Comparison of ENCODE assay signal across 8 cellular contexts in genomic region chr12:48351022-48351708, GRCh38. TPM values are rescaled to one million over a fixed set of nuclear protein-coding genes. Genes with fewer than 3 reads are reported as not detected.
DNase-seq lines count a peak whose midpoint lies in the region; ATAC-seq and TF ChIP-seq lines count a peak whose summit lies in the region.

No MANE protein-coding gene starts in this region.

- H3K4me3 Mint-ChIP-seq in T-helper 17 cell (peak overlapping the region; percentile 91), nephron (peak overlapping the region; percentile 91 to 97 (median 96))

- H3K4me1 Mint-ChIP-seq in T-helper 17 cell = peaks cover 34% of the 10 kb centered on the region
- peaks cover 15% of the 10 kb centered on the region for H3K4me1 Mint-ChIP-seq in nephron

- dilution Hi-C loops in IMR-90 (cut with HindIII; ENCODE audit: low sequenced_read_pairs, unreplicated experiment) = no loop called here

- H2BK120ac ChIP-seq in IMR-90 (ENCODE audit: low read depth, low read length) = peak overlapping the region; percentile 68

- 0 out of 4 replicates have a peak, but pooled peaks cover 0 to 3% of the 10 kb centered on the region in 2 experiments for H3K79me1 ChIP-seq in IMR-90 (ENCODE audit: low read depth in 1 of 2, low read length in 2 of 2)

- POLR2A ChIA-PET in IMR-90 (lab: Charles Lee; ENCODE audit: unreplicated experiment) = no interaction called here

- peak overlapping the region; percentile 59 for H4K5ac ChIP-seq in IMR-90 (ENCODE audit: low read depth, low read length)

- TF ChIP-seq RAD21 in IMR-90 (IDR thresholded peaks at IDR 0.05; ENCODE audit: low read length) = no peak

- H3K27ac Mint-ChIP-seq in T-helper 17 cell (peak overlapping the region; percentile 97), nephron (peak overlapping the region; percentile 91 to 94 (median 94))

- peak overlapping the region; percentile 51 for H2AK5ac ChIP-seq in IMR-90 (ENCODE audit: low read depth, low read length)

- H3K4me2 ChIP-seq in IMR-90 (ENCODE audit: low read depth, low read length) (peak overlapping the region; percentile 84), fibroblast of lung (ENCODE audit: extremely low read depth, insufficient read depth, low read length) (peak overlapping the region; percentile 97)

- no peaks in the 10 kb centered on the region for H3K9me1 ChIP-seq in IMR-90 (ENCODE audit: insufficient read depth, low read length)

- peak overlapping the region; percentile 96 for H3K14ac ChIP-seq in IMR-90 (replicated peaks; ENCODE audit: low read depth, low read length)

- H2AK9ac ChIP-seq in IMR-90 (replicated peaks; ENCODE audit: low read depth, low read length, poor library complexity) = peak overlapping the region; percentile 93

- peak overlapping the region; percentile 49 for H2BK5ac ChIP-seq in IMR-90 (ENCODE audit: low read depth, low read length, poor library complexity, severe bottlenecking)

- peak overlapping the region; percentile 79; the same call in 1 of the 2 replicates for H4K91ac ChIP-seq in IMR-90 (ENCODE audit: insufficient read depth, low read depth, low read length)

- TF ChIP-seq POLR2A in IMR-90 (IDR thresholded peaks at IDR 0.05; ENCODE audit: low read depth, low read length) = peak; percentile 60; the same call in 1 of the 2 replicates

- H3K9ac ChIP-seq in IMR-90 (ENCODE audit: low read depth, low read length) (peak overlapping the region; percentile 84), fibroblast of lung (ENCODE audit: insufficient read depth, low read length) (peak overlapping the region; percentile 60)

- CTCF ChIA-PET in IMR-90 (lab: Yijun Ruan, JAX) = no interaction called here

- H3K4me1 ChIP-seq in IMR-90 (ENCODE audit: control insufficient read depth, insufficient read depth, low read length) = no peaks in the 10 kb centered on the region; the same call in 1 of the 2 replicates
- peaks cover 2% of the 10 kb centered on the region for H3K4me1 ChIP-seq in fibroblast of lung (ENCODE audit: control insufficient read depth, extremely low read depth, insufficient read depth, low read length)

- BruUV-seq in IMR-90 (replicated peaks; lab: Mats Ljungman, UMichigan) = no TSS peak

- no peaks in the 10 kb centered on the region for H3K79me2 ChIP-seq in fibroblast of lung (ENCODE audit: control insufficient read depth, insufficient read depth, low read length)

- DNase-seq in EH (ENCODE audit: low read depth) (peak; percentile 69), IMR-90 (peak; percentile 59), T-helper 17 cell (no peak), fibroblast of lung (ENCODE audit: low read depth in 2 of 2) (peak; percentile 53 to 74), NCI-H2081 treated with DMSO at 0.1 percent for 48 hours (lab: John Stamatoyannopoulos, UW) (no peak)
- no peak for DNase-seq in effector CD4-positive, alpha-beta T cell

- intact Hi-C loops in IMR-90 (cut with micrococcal nuclease) = loop anchor here (5.0 kb wide), 1 partner anchor 154 kb away; no protein-coding TSS in a partner anchor

- peak overlapping the region; percentile 41 to 93 for H4K8ac ChIP-seq in IMR-90 (ENCODE audit: low read depth in 2 of 2, low read length in 2 of 2)

- H3K36me3 ChIP-seq in IMR-90 (ENCODE audit: control insufficient read depth, insufficient read depth, low read length) (peaks cover 3% of the 10 kb centered on the region; the same call in 1 of the 2 replicates), fibroblast of lung (ENCODE audit: control insufficient read depth, insufficient read depth, low read length) (no peaks in the 10 kb centered on the region)

- peaks cover 8% of the 10 kb centered on the region for H3K36me3 Mint-ChIP-seq in T-helper 17 cell (ENCODE audit: low read depth)
- H3K36me3 Mint-ChIP-seq in nephron (ENCODE audit: low read depth) = peaks cover 16% of the 10 kb centered on the region

- TF ChIP-seq CTCF in IMR-90 (conservative IDR thresholded peaks at IDR 0.05; ENCODE audit: low read depth, low read length) (no peak), fibroblast of lung (conservative IDR thresholded peaks at IDR 0.05 in 1 of 2, IDR thresholded peaks at IDR 0.05 in 1 of 2; ENCODE audit: low read depth in 1 of 2, low read length in 2 of 2) (no peak), nephron (IDR thresholded peaks at IDR 0.05; ENCODE audit: unreplicated experiment in 3 of 3) (no peak)

- H3K18ac ChIP-seq in IMR-90 (ENCODE audit: low read depth, low read length) = peak overlapping the region; percentile 96

- in situ Hi-C loops in IMR-90 (cut with MboI; ENCODE audit: low sequenced_read_pairs) = no loop called here

- peak overlapping the region; percentile 16; the same call in 1 of the 2 replicates for H3K56ac ChIP-seq in IMR-90 (ENCODE audit: extremely low read depth, insufficient read depth, low read length)

- H3K27ac ChIP-seq in IMR-90 (ENCODE audit: insufficient read depth, low read length) = peak overlapping the region; percentile 65
- peak overlapping the region; percentile 39 for H3K27ac ChIP-seq in fibroblast of lung (ENCODE audit: insufficient read depth, low read length)

- H2BK15ac ChIP-seq in IMR-90 (ENCODE audit: low read depth, low read length) = no peak overlapping the region

- H2AFZ ChIP-seq in IMR-90 (replicated peaks; ENCODE audit: low read length, poor library complexity) = peak overlapping the region; percentile 98
- peak overlapping the region; percentile 90 for H2AFZ ChIP-seq in fibroblast of lung (ENCODE audit: low read length)

- WGBS in IMR-90 (ENCODE audit: extremely low coverage in 2 of 2, insufficient read length in 1 of 2), 2 experiments = 2% methylated on average over 18 of the region's 36 CpGs; no CpG with 5 or more reads in 1 of the 2 experiments

- peak overlapping the region; percentile 98 for H3K4me3 ChIP-seq in IMR-90 (ENCODE audit: insufficient read depth, low read depth, low read length)
- H3K4me3 ChIP-seq in fibroblast of lung (replicated peaks in 1 of 4; ENCODE audit: control extremely low read depth in 1 of 4, insufficient read depth in 1 of 4, low read depth in 3 of 4, low read length in 4 of 4) = peak overlapping the region; percentile 78 to 92 (median 80)

- no peak overlapping the region; the same call in 1 of the 2 replicates for H2BK20ac ChIP-seq in IMR-90 (ENCODE audit: low read depth, low read length)

- H4K20me1 ChIP-seq in IMR-90 (ENCODE audit: insufficient read depth, low read length) (no peaks in the 10 kb centered on the region), fibroblast of lung (ENCODE audit: control insufficient read depth, extremely low read depth, insufficient read depth, low read length) (no peaks in the 10 kb centered on the region)

- H3K4ac ChIP-seq in IMR-90 (ENCODE audit: low read depth, low read length) = peak overlapping the region; percentile 64

- no peaks in the 10 kb centered on the region for H3K9me3 Mint-ChIP-seq in nephron

- H3K9me3 ChIP-seq in IMR-90 (ENCODE audit: control insufficient read depth, insufficient read depth, low read length) (no peaks in the 10 kb centered on the region), T-helper 17 cell (ENCODE audit: control insufficient read depth, low read length, poor library complexity, severe bottlenecking) (no peaks in the 10 kb centered on the region), fibroblast of lung (ENCODE audit: control insufficient read depth, insufficient read depth, low read depth, low read length) (no peaks in the 10 kb centered on the region)

- ATAC-seq in GM21528 (IDR thresholded peaks at IDR 0.05; ENCODE audit: low FRiP score, unreplicated experiment) = peak; percentile 54
- peak; percentile 70 for ATAC-seq in IMR-90 (ENCODE audit: low read depth)
- peak; percentile 1 for ATAC-seq in T-helper 17 cell

- peak overlapping the region; percentile 65 for H3K23ac ChIP-seq in IMR-90 (ENCODE audit: low read depth, low read length)

- H3K27me3 Mint-ChIP-seq in T-helper 17 cell = no peaks in the 10 kb centered on the region
- no peaks in the 10 kb centered on the region for H3K27me3 Mint-ChIP-seq in nephron (ENCODE audit: low read depth)

- H3K27me3 ChIP-seq in IMR-90 (ENCODE audit: control insufficient read depth, insufficient read depth, low read length) (0 out of 2 replicates have a peak, but pooled peaks cover 2% of the 10 kb centered on the region), fibroblast of lung (ENCODE audit: control insufficient read depth, insufficient read depth, low read length) (no peaks in the 10 kb centered on the region)

TF ChIP-seq in IMR-90, 13 proteins besides CTCF, POLR2A, EP300 and RAD21:
- TF ChIP-seq MAZ (IDR thresholded peaks at IDR 0.05; ENCODE audit: borderline replicate concordance, low read depth, low read length) (no peak), CEBPB (IDR thresholded peaks at IDR 0.05; ENCODE audit: low read depth, low read length) (peak; percentile 98)

RNA-seq across cellular contexts. Expression of gene ZNF641, which starts 0.4 kb away (rescaled TPM):
- total RNA-seq in IMR-90 (2012; rRNA removed) (3.9 and 5.2 TPM in 2 replicates), T-helper 17 cell (10 to 100 TPM; 18.4 to 27.1 TPM), fibroblast of lung (8.1 and 8.5 TPM in 2 replicates)
- polyA plus RNA-seq in IMR-90 (2012; rRNA removed) (2.3 and 2.5 TPM in 2 replicates), fibroblast of lung (3.2 and 4.2 TPM in 2 replicates)
- 1.1 and 1.2 TPM in 2 replicates for polyA plus RNA-seq in IMR-90 (2012; cell fraction: cytosol; rRNA removed)
- 5.0 and 8.6 TPM in 2 replicates for polyA plus RNA-seq in IMR-90 (2012; cell fraction: nucleus; rRNA removed; ENCODE audit: low replicate concordance)
- 2.4 and 3.3 TPM in 2 replicates for polyA plus RNA-seq in fibroblast of lung (2012)
- polyA minus RNA-seq in fibroblast of lung (ENCODE audit: low replicate concordance) = 2.8 and 12.2 TPM in 2 replicates

Comparison
In these comparisons a context has a peak if more than half of its experiments do, and no peak if none do; other contexts are left out.
1. DNase-seq: peak in EH (single experiment), IMR-90 (single experiment) and fibroblast of lung (2 of 2); none in T-helper 17 cell (0 of 3), effector CD4-positive, alpha-beta T cell (single experiment) and NCI-H2081 treated with DMSO at 0.1 percent for 48 hours (single experiment).
2. ATAC-seq: peak in every context shown above with its lines; median percentile 70 in IMR-90; 54 in GM21528; 1 in T-helper 17 cell.